ENCODE assay signal across 8 cellular contexts in the genomic region with DNA sequence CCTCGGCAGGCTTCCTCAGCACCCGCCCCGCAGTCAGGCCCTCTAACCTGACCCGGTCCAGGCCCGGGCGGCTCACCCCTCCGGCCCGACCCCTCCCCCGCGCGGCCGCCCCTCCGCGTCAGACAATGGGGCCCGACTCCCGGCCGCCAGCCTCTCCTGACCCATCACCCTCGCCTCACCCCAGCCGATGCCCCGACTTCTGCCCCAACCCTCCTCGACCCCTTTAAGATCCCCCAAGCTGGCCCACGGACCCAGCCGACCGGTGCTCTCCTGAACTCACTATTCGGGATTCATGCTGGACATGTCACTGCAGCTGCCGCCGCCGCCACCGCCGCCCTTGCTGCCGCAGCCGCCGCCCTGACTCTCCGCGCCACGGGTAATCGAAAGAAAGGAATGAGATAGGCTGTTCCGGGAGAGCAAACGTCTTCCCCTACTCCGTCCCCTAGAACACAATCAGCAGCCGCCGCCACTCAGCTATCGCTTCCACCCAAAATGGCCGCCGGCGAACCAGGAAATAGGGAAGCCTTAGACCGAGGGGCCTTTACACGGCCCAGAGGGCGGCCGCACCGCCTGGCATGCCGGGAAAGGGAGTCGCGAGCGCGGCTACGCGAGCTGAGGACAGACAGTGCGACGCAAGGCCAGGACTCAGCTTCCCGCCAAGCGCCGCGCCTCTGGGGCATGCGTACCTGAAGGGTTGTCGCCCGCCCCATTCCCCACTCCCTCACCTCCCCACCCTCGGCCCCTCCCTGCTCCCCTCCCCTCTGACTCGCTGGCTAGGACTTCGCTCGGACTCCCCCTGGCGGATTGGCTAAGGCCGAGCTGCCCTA. TPM values are rescaled to one million over a fixed set of nuclear protein-coding genes. Genes with fewer than 3 reads are reported as not detected.
A peak's percentile ranks its signal among the peaks of the same experiment; 100 is the strongest.
DNase-seq lines count a peak whose midpoint lies in the region; ATAC-seq, FAIRE-seq and TF ChIP-seq lines count a peak whose summit lies in the region.

A gene (minus strand): TSS at position 494 of the 827 bp plus-strand sequence. CDS start 191 bp downstream, at position 303.

- no peaks in the 10 kb centered on the region for H3K9me3 ChIP-seq in BE2C
- H3K9me3 ChIP-seq in kidney (ENCODE audit: control insufficient read depth in 1 of 2, low read length in 2 of 2) = no peaks in the 10 kb centered on the region

- H3K4me1 ChIP-seq in BE2C (no peaks in the 10 kb centered on the region), kidney (ENCODE audit: control insufficient read depth in 1 of 2, insufficient read depth in 1 of 2, low read depth in 1 of 2, low read length in 2 of 2) (peaks cover 0 to 31% of the 10 kb centered on the region in 2 donors)

- peak within 1 kb of the TSS; percentile 86 for H3K4me3 ChIP-seq in BE2C (ENCODE audit: low read depth, low read length)
- peak within 1 kb of the TSS; percentile 97 to 98 for H3K4me3 ChIP-seq in kidney (ENCODE audit: low read length in 2 of 2)

- TF ChIP-seq CTCF in BE2C (IDR thresholded peaks at IDR 0.05; ENCODE audit: low read depth, low read length) = peak; percentile 9; the same call in 1 of the 2 replicates
- TF ChIP-seq CTCF in kidney (IDR thresholded peaks at IDR 0.05; ENCODE audit: borderline replicate concordance, extremely low read depth, insufficient read depth) = peak; percentile 45

- peak within 1 kb of the TSS; percentile 95 to 97 for H3K9ac ChIP-seq in kidney (ENCODE audit: low read length in 2 of 2)

- H3K27me3 ChIP-seq in BE2C = no peaks in the 10 kb centered on the region

- intact Hi-C loops in kidney (cut with DNase I) = no loop called here

- peak within 1 kb of the TSS; percentile 99 to 100 for H3K27ac ChIP-seq in kidney (ENCODE audit: low read depth in 2 of 2, low read length in 2 of 2)

- ATAC-seq in HG03439 (IDR thresholded peaks at IDR 0.05; ENCODE audit: unreplicated experiment) = peak; percentile 98

- FAIRE-seq in kidney (lab: Jason Lieb, UNC) = no peak

- peak; percentile 89 for TF ChIP-seq POLR2A in GM19193 (IDR thresholded peaks at IDR 0.05; ENCODE audit: extremely low read depth, insufficient read depth, insufficient read length)

- H3K36me3 ChIP-seq in BE2C (no peaks in the 10 kb centered on the region), kidney (ENCODE audit: control insufficient read depth in 1 of 2, insufficient read depth in 2 of 2, low read length in 2 of 2) (no peaks in the 10 kb centered on the region)

- peak; percentile 96 for DNase-seq in BE2C
- DNase-seq in NCI-H510A (lab: John Stamatoyannopoulos, UW) = peak; percentile 99
- DNase-seq in activated CD4-positive, alpha-beta T cell treated with anti-CD3 and anti-CD28 coated beads for 1 hour = peak; percentile 98
- DNase-seq in cerebellum (ENCODE audit: low spot score) = peak; percentile 99
- peak; percentile 100 for DNase-seq in kidney
- DNase-seq in stimulated activated CD4-positive, alpha-beta T cell treated with anti-CD3 and anti-CD28 coated beads, Interleukin-15, amount 100 ng/mL, for 24 hours = peak; percentile 100

RNA-seq across cellular contexts. Expression of the gene that starts here (rescaled TPM):
- polyA plus RNA-seq in BE2C (2012; ENCODE audit: insufficient read depth, insufficient read length, low read depth) = 60.8 TPM
- total RNA-seq in cerebellum (75.6 TPM), kidney (166 TPM)
- polyA plus RNA-seq in kidney (ENCODE audit: insufficient read depth, low read depth, low replicate concordance) = 194 TPM

Comparison
In these comparisons a context has a peak if more than half of its experiments do, and no peak if none do; other contexts are left out.
1. Peak in every context shown above with its lines: DNase-seq, ATAC-seq, H3K4me3 ChIP-seq and H3K27ac ChIP-seq.